In the genomic region with DNA sequence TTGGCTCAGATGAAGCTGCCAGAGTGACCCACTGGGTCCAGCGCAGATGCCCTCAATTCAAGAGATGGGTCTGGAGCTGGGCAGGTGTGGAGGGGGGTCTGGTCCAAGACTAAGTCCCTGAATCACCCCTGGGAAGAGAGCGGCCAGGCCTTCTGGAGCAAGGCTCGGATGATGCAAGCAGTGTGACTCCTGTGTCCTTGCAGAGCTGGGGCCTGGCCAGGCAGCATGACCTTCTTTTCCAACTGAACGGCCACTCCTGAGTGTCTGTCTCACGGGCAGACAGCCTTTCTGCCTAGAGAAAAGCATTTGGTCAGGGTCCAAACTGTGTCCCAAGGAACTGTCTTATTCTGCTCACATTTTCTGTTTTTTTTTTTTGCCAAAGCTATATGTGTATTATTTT, we compare ENCODE assay signal across 2 cellular contexts.
TF ChIP-seq lines count a peak whose summit lies in the region.

No MANE protein-coding gene starts in this region.

TF ChIP-seq in GM12891, 5 proteins besides CTCF, POLR2A, EP300 and RAD21 (continued from another document):
- TF ChIP-seq SPI1 (IDR thresholded peaks at IDR 0.05; ENCODE audit: low read depth, low read length) (no peak), PAX5 (IDR thresholded peaks at IDR 0.05; ENCODE audit: insufficient read depth, low read length, severe bottlenecking) (no peak), POU2F2 (IDR thresholded peaks at IDR 0.05; ENCODE audit: low read depth, low read length) (no peak), TAF1 (IDR thresholded peaks at IDR 0.05; ENCODE audit: low read depth, low read length) (no peak)
TF ChIP-seq in GM12891: peak in this region for 0.

TF ChIP-seq in H1, 55 proteins besides CTCF, POLR2A, EP300 and RAD21:
- TF ChIP-seq CHD1 (IDR thresholded peaks at IDR 0.05; ENCODE audit: low read depth, low read length) (no peak), SIX5 (IDR thresholded peaks at IDR 0.05; ENCODE audit: low read depth, low read length) (no peak), TCF12 (IDR thresholded peaks at IDR 0.05; ENCODE audit: low read depth, low read length) (no peak), NRF1 (IDR thresholded peaks at IDR 0.05; ENCODE audit: low read depth, low read length) (no peak), BRCA1 (IDR thresholded peaks at IDR 0.05; ENCODE audit: low read depth, low read length) (no peak), GTF2F1 (IDR thresholded peaks at IDR 0.05; ENCODE audit: borderline replicate concordance, low read depth, low read length) (no peak), SP4 (IDR thresholded peaks at IDR 0.05; ENCODE audit: low read length) (no peak)
